Comparison of ENCODE assay signal across 1 cellular context in the genomic region with DNA sequence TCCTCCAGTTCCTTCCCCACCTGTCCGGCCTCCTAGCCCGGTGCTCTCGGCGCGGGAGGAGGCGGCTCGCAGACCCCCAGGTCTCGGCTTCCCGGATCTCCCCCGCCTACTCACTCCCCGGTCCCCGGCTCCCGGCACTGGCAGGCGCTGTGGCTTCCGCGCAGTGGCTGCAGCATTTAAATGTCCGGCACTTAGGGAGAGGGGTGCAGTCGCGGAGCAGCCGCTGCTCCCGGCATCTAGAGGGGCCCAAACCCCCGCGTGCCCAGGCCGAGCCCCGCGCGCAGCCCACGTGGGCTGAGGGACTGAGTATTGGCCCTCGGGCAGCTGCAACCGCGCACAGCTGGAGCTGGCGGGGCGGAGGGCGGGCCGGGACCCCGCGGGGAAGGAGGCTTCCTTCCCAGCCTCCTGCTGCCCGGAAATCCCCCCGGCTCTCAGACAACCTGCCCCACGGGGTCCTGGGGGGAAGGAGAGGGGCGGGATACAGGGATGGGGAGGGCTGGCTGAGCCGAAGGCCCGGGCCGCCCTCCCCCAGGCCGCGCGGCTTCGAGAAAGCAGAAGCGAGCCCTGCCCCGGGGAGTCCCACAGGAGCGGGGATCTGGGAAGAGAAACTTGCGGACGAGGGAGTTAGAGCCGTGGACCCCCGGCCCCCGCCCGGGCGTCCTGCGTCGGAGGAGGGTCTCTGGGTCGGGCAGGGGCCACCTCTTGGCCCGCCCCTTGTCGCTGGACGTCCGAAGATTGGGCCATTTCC.
TF ChIP-seq lines count a peak whose summit lies in the region.

No MANE protein-coding gene starts in this region.

TF ChIP-seq in HepG2, 621 proteins besides CTCF, POLR2A, EP300 and RAD21 (continued from another document and continues in another):
- TF ChIP-seq, protein P1, sequence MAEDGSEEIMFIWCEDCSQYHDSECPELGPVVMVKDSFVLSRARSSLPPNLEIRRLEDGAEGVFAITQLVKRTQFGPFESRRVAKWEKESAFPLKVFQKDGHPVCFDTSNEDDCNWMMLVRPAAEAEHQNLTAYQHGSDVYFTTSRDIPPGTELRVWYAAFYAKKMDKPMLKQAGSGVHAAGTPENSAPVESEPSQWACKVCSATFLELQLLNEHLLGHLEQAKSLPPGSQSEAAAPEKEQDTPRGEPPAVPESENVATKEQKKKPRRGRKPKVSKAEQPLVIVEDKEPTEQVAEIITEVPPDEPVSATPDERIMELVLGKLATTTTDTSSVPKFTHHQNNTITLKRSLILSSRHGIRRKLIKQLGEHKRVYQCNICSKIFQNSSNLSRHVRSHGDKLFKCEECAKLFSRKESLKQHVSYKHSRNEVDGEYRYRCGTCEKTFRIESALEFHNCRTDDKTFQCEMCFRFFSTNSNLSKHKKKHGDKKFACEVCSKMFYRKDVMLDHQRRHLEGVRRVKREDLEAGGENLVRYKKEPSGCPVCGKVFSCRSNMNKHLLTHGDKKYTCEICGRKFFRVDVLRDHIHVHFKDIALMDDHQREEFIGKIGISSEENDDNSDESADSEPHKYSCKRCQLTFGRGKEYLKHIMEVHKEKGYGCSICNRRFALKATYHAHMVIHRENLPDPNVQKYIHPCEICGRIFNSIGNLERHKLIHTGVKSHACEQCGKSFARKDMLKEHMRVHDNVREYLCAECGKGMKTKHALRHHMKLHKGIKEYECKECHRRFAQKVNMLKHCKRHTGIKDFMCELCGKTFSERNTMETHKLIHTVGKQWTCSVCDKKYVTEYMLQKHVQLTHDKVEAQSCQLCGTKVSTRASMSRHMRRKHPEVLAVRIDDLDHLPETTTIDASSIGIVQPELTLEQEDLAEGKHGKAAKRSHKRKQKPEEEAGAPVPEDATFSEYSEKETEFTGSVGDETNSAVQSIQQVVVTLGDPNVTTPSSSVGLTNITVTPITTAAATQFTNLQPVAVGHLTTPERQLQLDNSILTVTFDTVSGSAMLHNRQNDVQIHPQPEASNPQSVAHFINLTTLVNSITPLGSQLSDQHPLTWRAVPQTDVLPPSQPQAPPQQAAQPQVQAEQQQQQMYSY (CRISPR knock-in tag; IDR thresholded peaks at IDR 0.05), result no peak
- TF ChIP-seq ZC3H13 (CRISPR knock-in tag; IDR thresholded peaks at IDR 0.05) (no peak), HMGA1 (CRISPR knock-in tag; conservative IDR thresholded peaks at IDR 0.05) (no peak), ZNF383 (CRISPR knock-in tag; IDR thresholded peaks at IDR 0.05; ENCODE audit: borderline replicate concordance) (no peak), ZNF792 (CRISPR knock-in tag; IDR thresholded peaks at IDR 0.05) (no peak), ZFP82 (CRISPR knock-in tag; IDR thresholded peaks at IDR 0.05; ENCODE audit: borderline replicate concordance) (no peak), ZNF446 (CRISPR knock-in tag; IDR thresholded peaks at IDR 0.05) (0 out of 2 replicates have a peak, but pooled peaks have one; percentile 42), HIVEP1 (CRISPR knock-in tag; IDR thresholded peaks at IDR 0.05) (no peak), ZNF256 (CRISPR knock-in tag; conservative IDR thresholded peaks at IDR 0.05) (no peak), HNRNPK (IDR thresholded peaks at IDR 0.05; ENCODE audit: low read depth, low read length, poor library complexity, severe bottlenecking) (peak; percentile 15), ZNF292 (CRISPR knock-in tag; IDR thresholded peaks at IDR 0.05; ENCODE audit: borderline replicate concordance, low read depth) (0 out of 2 replicates have a peak, but pooled peaks have one; percentile 33), ZNF33A (CRISPR knock-in tag; IDR thresholded peaks at IDR 0.05; ENCODE audit: borderline replicate concordance) (no peak), REL (CRISPR knock-in tag; conservative IDR thresholded peaks at IDR 0.05) (no peak), ZNF44 (CRISPR knock-in tag; IDR thresholded peaks at IDR 0.05) (no peak), ZNF816 (CRISPR knock-in tag; IDR thresholded peaks at IDR 0.05; ENCODE audit: borderline replicate concordance) (no peak), HNRNPUL1 (IDR thresholded peaks at IDR 0.05; ENCODE audit: low read depth, low read length) (no peak), CEBPB (IDR thresholded peaks at IDR 0.05; ENCODE audit: borderline replicate concordance, low read depth, low read length) (no peak), SALL2 (CRISPR knock-in tag; IDR thresholded peaks at IDR 0.05) (no peak), ARHGAP35 (CRISPR knock-in tag; IDR thresholded peaks at IDR 0.05; ENCODE audit: borderline replicate concordance) (no peak), ZFX (CRISPR knock-in tag; IDR thresholded peaks at IDR 0.05; ENCODE audit: low read depth) (0 out of 2 replicates have a peak, but pooled peaks have one; percentile 15)
- TF ChIP-seq, protein P2, sequence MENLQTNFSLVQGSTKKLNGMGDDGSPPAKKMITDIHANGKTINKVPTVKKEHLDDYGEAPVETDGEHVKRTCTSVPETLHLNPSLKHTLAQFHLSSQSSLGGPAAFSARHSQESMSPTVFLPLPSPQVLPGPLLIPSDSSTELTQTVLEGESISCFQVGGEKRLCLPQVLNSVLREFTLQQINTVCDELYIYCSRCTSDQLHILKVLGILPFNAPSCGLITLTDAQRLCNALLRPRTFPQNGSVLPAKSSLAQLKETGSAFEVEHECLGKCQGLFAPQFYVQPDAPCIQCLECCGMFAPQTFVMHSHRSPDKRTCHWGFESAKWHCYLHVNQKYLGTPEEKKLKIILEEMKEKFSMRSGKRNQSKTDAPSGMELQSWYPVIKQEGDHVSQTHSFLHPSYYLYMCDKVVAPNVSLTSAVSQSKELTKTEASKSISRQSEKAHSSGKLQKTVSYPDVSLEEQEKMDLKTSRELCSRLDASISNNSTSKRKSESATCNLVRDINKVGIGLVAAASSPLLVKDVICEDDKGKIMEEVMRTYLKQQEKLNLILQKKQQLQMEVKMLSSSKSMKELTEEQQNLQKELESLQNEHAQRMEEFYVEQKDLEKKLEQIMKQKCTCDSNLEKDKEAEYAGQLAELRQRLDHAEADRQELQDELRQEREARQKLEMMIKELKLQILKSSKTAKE (CRISPR knock-in tag; IDR thresholded peaks at IDR 0.05; ENCODE audit: borderline replicate concordance), result no peak
- TF ChIP-seq, protein P3, sequence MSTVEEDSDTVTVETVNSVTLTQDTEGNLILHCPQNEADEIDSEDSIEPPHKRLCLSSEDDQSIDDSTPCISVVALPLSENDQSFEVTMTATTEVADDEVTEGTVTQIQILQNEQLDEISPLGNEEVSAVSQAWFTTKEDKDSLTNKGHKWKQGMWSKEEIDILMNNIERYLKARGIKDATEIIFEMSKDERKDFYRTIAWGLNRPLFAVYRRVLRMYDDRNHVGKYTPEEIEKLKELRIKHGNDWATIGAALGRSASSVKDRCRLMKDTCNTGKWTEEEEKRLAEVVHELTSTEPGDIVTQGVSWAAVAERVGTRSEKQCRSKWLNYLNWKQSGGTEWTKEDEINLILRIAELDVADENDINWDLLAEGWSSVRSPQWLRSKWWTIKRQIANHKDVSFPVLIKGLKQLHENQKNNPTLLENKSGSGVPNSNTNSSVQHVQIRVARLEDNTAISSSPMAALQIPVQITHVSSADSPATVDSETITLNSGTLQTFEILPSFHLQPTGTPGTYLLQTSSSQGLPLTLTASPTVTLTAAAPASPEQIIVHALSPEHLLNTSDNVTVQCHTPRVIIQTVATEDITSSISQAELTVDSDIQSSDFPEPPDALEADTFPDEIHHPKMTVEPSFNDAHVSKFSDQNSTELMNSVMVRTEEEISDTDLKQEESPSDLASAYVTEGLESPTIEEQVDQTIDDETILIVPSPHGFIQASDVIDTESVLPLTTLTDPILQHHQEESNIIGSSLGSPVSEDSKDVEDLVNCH (CRISPR knock-in tag; IDR thresholded peaks at IDR 0.05), result no peak
- TF ChIP-seq, protein P4, sequence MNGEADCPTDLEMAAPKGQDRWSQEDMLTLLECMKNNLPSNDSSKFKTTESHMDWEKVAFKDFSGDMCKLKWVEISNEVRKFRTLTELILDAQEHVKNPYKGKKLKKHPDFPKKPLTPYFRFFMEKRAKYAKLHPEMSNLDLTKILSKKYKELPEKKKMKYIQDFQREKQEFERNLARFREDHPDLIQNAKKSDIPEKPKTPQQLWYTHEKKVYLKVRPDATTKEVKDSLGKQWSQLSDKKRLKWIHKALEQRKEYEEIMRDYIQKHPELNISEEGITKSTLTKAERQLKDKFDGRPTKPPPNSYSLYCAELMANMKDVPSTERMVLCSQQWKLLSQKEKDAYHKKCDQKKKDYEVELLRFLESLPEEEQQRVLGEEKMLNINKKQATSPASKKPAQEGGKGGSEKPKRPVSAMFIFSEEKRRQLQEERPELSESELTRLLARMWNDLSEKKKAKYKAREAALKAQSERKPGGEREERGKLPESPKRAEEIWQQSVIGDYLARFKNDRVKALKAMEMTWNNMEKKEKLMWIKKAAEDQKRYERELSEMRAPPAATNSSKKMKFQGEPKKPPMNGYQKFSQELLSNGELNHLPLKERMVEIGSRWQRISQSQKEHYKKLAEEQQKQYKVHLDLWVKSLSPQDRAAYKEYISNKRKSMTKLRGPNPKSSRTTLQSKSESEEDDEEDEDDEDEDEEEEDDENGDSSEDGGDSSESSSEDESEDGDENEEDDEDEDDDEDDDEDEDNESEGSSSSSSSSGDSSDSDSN (CRISPR knock-in tag; IDR thresholded peaks at IDR 0.05), result peak; percentile 34; the same call in 1 of the 2 replicates
- TF ChIP-seq, protein P5, sequence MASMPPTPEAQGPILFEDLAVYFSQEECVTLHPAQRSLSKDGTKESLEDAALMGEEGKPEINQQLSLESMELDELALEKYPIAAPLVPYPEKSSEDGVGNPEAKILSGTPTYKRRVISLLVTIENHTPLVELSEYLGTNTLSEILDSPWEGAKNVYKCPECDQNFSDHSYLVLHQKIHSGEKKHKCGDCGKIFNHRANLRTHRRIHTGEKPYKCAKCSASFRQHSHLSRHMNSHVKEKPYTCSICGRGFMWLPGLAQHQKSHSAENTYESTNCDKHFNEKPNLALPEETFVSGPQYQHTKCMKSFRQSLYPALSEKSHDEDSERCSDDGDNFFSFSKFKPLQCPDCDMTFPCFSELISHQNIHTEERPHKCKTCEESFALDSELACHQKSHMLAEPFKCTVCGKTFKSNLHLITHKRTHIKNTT (CRISPR knock-in tag; IDR thresholded peaks at IDR 0.05), result no peak
- TF ChIP-seq, protein P6, sequence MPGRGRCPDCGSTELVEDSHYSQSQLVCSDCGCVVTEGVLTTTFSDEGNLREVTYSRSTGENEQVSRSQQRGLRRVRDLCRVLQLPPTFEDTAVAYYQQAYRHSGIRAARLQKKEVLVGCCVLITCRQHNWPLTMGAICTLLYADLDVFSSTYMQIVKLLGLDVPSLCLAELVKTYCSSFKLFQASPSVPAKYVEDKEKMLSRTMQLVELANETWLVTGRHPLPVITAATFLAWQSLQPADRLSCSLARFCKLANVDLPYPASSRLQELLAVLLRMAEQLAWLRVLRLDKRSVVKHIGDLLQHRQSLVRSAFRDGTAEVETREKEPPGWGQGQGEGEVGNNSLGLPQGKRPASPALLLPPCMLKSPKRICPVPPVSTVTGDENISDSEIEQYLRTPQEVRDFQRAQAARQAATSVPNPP (CRISPR knock-in tag; IDR thresholded peaks at IDR 0.05), result no peak
- TF ChIP-seq, protein P7, sequence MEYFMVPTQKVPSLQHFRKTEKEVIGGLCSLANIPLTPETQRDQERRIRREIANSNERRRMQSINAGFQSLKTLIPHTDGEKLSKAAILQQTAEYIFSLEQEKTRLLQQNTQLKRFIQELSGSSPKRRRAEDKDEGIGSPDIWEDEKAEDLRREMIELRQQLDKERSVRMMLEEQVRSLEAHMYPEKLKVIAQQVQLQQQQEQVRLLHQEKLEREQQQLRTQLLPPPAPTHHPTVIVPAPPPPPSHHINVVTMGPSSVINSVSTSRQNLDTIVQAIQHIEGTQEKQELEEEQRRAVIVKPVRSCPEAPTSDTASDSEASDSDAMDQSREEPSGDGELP (IDR thresholded peaks at IDR 0.05; ENCODE audit: borderline replicate concordance, low read depth), result no peak
- TF ChIP-seq, protein P8, sequence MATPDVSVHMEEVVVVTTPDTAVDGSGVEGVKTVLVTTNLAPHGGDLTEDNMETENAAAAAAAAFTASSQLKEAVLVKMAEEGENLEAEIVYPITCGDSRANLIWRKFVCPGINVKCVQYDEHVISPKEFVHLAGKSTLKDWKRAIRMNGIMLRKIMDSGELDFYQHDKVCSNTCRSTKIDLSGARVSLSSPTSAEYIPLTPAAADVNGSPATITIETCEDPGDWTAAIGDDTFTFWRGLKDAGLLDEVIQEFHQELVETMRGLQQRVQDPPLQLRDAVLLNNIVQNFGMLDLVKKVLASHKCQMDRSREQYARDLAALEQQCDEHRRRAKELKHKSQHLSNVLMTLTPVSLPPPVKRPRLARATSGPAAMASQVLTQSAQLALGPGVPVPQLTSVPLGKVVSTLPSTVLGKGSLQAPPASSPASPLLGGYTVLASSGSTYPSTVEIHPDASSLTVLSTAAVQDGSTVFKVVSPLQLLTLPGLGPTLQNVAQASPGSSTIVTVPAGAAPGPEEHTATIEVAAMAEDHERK (CRISPR knock-in tag; IDR thresholded peaks at IDR 0.05; ENCODE audit: low read depth), result no peak
- TF ChIP-seq, protein P9, sequence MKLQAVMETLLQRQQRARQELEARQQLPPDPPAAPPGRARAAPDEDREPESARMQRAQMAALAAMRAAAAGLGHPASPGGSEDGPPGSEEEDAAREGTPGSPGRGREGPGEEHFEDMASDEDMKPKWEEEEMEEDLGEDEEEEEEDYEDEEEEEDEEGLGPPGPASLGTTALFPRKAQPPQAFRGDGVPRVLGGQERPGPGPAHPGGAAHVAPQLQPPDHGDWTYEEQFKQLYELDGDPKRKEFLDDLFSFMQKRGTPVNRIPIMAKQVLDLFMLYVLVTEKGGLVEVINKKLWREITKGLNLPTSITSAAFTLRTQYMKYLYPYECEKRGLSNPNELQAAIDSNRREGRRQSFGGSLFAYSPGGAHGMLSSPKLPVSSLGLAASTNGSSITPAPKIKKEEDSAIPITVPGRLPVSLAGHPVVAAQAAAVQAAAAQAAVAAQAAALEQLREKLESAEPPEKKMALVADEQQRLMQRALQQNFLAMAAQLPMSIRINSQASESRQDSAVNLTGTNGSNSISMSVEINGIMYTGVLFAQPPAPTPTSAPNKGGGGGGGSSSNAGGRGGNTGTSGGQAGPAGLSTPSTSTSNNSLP (IDR thresholded peaks at IDR 0.05; ENCODE audit: low read depth, low read length), result no peak
- TF ChIP-seq, protein P10, sequence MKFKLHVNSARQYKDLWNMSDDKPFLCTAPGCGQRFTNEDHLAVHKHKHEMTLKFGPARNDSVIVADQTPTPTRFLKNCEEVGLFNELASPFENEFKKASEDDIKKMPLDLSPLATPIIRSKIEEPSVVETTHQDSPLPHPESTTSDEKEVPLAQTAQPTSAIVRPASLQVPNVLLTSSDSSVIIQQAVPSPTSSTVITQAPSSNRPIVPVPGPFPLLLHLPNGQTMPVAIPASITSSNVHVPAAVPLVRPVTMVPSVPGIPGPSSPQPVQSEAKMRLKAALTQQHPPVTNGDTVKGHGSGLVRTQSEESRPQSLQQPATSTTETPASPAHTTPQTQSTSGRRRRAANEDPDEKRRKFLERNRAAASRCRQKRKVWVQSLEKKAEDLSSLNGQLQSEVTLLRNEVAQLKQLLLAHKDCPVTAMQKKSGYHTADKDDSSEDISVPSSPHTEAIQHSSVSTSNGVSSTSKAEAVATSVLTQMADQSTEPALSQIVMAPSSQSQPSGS (CRISPR knock-in tag; IDR thresholded peaks at IDR 0.05), result no peak
- TF ChIP-seq, protein P11, sequence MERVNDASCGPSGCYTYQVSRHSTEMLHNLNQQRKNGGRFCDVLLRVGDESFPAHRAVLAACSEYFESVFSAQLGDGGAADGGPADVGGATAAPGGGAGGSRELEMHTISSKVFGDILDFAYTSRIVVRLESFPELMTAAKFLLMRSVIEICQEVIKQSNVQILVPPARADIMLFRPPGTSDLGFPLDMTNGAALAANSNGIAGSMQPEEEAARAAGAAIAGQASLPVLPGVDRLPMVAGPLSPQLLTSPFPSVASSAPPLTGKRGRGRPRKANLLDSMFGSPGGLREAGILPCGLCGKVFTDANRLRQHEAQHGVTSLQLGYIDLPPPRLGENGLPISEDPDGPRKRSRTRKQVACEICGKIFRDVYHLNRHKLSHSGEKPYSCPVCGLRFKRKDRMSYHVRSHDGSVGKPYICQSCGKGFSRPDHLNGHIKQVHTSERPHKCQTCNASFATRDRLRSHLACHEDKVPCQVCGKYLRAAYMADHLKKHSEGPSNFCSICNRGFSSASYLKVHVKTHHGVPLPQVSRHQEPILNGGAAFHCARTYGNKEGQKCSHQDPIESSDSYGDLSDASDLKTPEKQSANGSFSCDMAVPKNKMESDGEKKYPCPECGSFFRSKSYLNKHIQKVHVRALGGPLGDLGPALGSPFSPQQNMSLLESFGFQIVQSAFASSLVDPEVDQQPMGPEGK (CRISPR knock-in tag; IDR thresholded peaks at IDR 0.05), result peak; percentile 2; the same call in 1 of the 2 replicates
